In the genomic region with DNA sequence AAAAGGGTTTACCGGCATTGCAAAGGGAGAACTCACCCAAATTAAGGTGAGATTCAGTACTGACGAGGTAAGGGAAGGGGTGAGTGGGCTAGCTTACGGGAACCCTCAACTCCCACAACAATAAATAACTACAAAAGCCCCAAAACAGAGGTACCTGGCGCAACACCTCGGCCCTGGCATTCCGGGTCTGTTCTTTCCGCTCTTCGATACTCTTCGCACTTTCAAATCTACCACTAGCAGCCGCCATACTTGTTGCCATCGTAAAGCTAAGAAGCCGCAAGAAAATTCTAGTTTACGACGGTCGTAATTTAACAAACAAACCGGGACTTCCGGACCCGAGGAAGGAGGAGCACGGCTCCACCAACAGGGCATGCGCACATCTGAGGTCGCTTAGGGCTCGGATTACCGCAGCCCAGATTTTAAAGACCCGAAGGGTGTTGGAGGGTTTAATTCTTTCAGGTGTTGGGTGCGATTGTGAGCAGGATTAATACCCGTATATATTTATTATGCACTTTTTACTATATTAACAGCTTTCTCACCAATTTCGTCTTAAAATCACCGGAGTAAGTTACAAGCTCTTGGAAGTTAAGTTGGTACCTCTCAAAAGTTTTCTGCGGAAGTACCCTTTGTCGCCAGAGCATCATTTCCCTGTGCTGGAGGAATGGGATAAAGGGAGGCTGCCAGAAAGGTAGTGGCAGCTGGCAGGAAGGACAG, we compare ENCODE assay signal across 8 cellular contexts. TPM values are rescaled to one million over a fixed set of nuclear protein-coding genes. Genes with fewer than 3 reads are reported as not detected.
DNase-seq lines count a peak whose midpoint lies in the region; ATAC-seq and TF ChIP-seq lines count a peak whose summit lies in the region.

Gene CWF19L2 (minus strand): TSS at position 268 of the 714 bp plus-strand sequence. CDS start 9 bp downstream, at position 259.

- DNase-seq in ELF-1 (ENCODE audit: low read depth, low spot score), result peak; percentile 95
- DNase-seq in H7, result peak; percentile 76
- peak; percentile 96 for DNase-seq in M059J (ENCODE audit: low read depth)
- DNase-seq in SHP77 (lab: John Stamatoyannopoulos, UW), result peak; percentile 91 to 95
- DNase-seq in activated effector memory CD4-positive, alpha-beta T cell treated with Interleukin-2 at 50 U/mL for 16 hours, result peak; percentile 83
- DNase-seq in fibroblast of the conjunctiva (ENCODE audit: low read depth), result peak; percentile 93
- DNase-seq in nephron progenitor cell, result peak; percentile 88
- DNase-seq in stimulated activated naive CD8-positive, alpha-beta T cell treated with anti-CD3 and anti-CD28 coated beads, Interleukin-15, amount 100 ng/mL, for 72 hours, result peak; percentile 78 to 90

- H3K4me3 Mint-ChIP-seq in nephron progenitor cell, result peak within 1 kb of the TSS; percentile 89
- H3K4me3 Mint-ChIP-seq in stimulated activated naive CD8-positive, alpha-beta T cell treated with anti-CD3 and anti-CD28 coated beads, Interleukin-15, amount 100 ng/mL, for 72 hours, result peak within 1 kb of the TSS; percentile 82 to 94

- peaks cover 31% of the 10 kb centered on the region for H3K4me1 Mint-ChIP-seq in nephron progenitor cell
- peaks cover 24% of the 10 kb centered on the region for H3K4me1 Mint-ChIP-seq in stimulated activated naive CD8-positive, alpha-beta T cell treated with anti-CD3 and anti-CD28 coated beads, Interleukin-15, amount 100 ng/mL, for 72 hours

- peak within 1 kb of the TSS; percentile 83 for H3K4me3 ChIP-seq in H7 (ENCODE audit: insufficient read depth, low read depth, low read length)

- peak within 1 kb of the TSS; percentile 37 for H3K27ac Mint-ChIP-seq in nephron progenitor cell
- H3K27ac Mint-ChIP-seq in stimulated activated naive CD8-positive, alpha-beta T cell treated with anti-CD3 and anti-CD28 coated beads, Interleukin-15, amount 100 ng/mL, for 72 hours, result peak within 1 kb of the TSS; percentile 95 to 96

- peak; percentile 97 for ATAC-seq in stimulated activated naive CD8-positive, alpha-beta T cell treated with anti-CD3 and anti-CD28 coated beads, Interleukin-15, amount 100 ng/mL, for 72 hours

- peaks cover 9% of the 10 kb centered on the region for H3K9me3 Mint-ChIP-seq in nephron progenitor cell
- H3K9me3 Mint-ChIP-seq in stimulated activated naive CD8-positive, alpha-beta T cell treated with anti-CD3 and anti-CD28 coated beads, Interleukin-15, amount 100 ng/mL, for 72 hours, result no peaks in the 10 kb centered on the region

- no peak for TF ChIP-seq CTCF in nephron progenitor cell (IDR thresholded peaks at IDR 0.05)

- peaks cover 24% of the 10 kb centered on the region for H3K27me3 Mint-ChIP-seq in nephron progenitor cell (ENCODE audit: low read depth, poor library complexity)
- no peaks in the 10 kb centered on the region for H3K27me3 Mint-ChIP-seq in stimulated activated naive CD8-positive, alpha-beta T cell treated with anti-CD3 and anti-CD28 coated beads, Interleukin-15, amount 100 ng/mL, for 72 hours

- H3K27me3 ChIP-seq in H7 (ENCODE audit: control insufficient read depth, insufficient read depth, low read length), result no peaks in the 10 kb centered on the region

- peaks cover 8% of the 10 kb centered on the region for H3K36me3 Mint-ChIP-seq in nephron progenitor cell (ENCODE audit: low read depth)

- peaks cover 4% of the 10 kb centered on the region for H3K36me3 ChIP-seq in H7 (replicated peaks; ENCODE audit: control insufficient read depth, insufficient read depth, low read length)

RNA-seq across cellular contexts. Expression of gene CWF19L2, which starts in this region (rescaled TPM):
- total RNA-seq in H7 (2014; rRNA removed; shearing (Covaris generic)), result 9.8 and 19.6 TPM in 2 replicates
- 7.8 TPM in 2 replicates for total RNA-seq in M059J (2014; rRNA removed; shearing (Covaris generic))

Comparison
In these comparisons a context has a peak if more than half of its experiments do, and no peak if none do; other contexts are left out.
1. Peak in every context shown above with its lines: DNase-seq, ATAC-seq and H3K4me3 ChIP-seq.